Comparison of ENCODE assay signal across 15 cellular contexts in the genomic region with DNA sequence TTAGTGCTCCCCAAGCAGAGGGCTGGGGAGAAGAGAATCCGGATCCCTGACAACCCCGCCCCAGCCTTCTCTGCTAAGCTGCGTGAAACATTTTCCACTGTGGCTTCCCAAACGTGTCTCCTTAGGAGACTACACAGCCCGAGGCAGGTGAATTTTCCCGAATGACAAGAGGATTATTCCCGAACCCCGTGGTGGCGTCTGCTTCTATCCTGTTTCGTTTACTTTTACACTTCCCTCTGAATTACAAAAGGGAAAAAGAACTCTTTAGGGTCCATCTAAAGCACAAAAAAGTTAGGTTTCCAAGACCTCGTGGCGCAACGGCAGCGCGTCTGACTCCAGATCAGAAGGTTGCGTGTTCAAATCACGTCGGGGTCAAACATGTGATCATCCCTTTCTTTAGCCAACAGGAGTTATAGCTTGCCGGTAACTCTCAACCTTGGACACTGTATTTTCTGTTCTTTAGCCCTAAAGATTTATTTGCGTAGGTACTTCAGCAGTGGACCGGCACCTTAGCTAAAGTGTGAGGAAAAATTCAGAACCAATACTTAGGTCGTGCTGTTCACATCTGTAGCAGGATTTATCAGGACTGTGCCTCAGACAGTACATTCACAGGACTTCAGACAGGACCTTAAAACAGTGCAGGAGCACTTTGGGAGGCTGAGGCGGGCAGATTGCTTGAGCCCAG. TPM values are rescaled to one million over a fixed set of nuclear protein-coding genes. Genes with fewer than 3 reads are reported as not detected.
DNase-seq lines count a peak whose midpoint lies in the region; ATAC-seq and TF ChIP-seq lines count a peak whose summit lies in the region.
"Had no signal": no experiment of that assay in that cellular context is flagged by ENCODE, and none has a peak within 500 bp of the region (broad histone marks: within the 10 kb centered on the region; RNA-seq: fewer than 3 reads in every experiment).

No MANE protein-coding gene starts in this region.

- TF ChIP-seq EP300 in suprapubic skin (IDR thresholded peaks at IDR 0.05) = no peak

- TF ChIP-seq POLR2A in heart left ventricle (IDR thresholded peaks at IDR 0.05) = no peak
- no peak for TF ChIP-seq POLR2A in suprapubic skin (IDR thresholded peaks at IDR 0.05)

- TF ChIP-seq CTCF in heart left ventricle (IDR thresholded peaks at IDR 0.05) (no peak), RWPE1 (conservative IDR thresholded peaks at IDR 0.05; ENCODE audit: low read depth) (no peak), suprapubic skin (IDR thresholded peaks at IDR 0.05) (no peak)

- no peak for ATAC-seq in heart left ventricle
- ATAC-seq in HG03175 (IDR thresholded peaks at IDR 0.05; ENCODE audit: unreplicated experiment) = no peak
- no peak for ATAC-seq in HG03571 (IDR thresholded peaks at IDR 0.05; ENCODE audit: unreplicated experiment)

- intact Hi-C loops in heart left ventricle (cut with DNase I) (loop anchor here in 1 of 10 donors (5.0 kb wide), 1 partner anchor 33 kb away; a partner anchor contains a TSS), cardiac septum (cut with DNase I) (no loop called here)

- H3K9me3 ChIP-seq in heart left ventricle = no peaks in the 10 kb centered on the region
- no peaks in the 10 kb centered on the region for H3K9me3 ChIP-seq in iPS DF 6.9 (ENCODE audit: control insufficient read depth, insufficient read depth, low read length)
- H3K9me3 ChIP-seq in suprapubic skin = no peaks in the 10 kb centered on the region
- H3K9me3 ChIP-seq: prostate gland, vagina had no signal

- no peaks in the 10 kb centered on the region for H3K36me3 ChIP-seq in heart left ventricle
- H3K36me3 ChIP-seq in iPS DF 6.9 (ENCODE audit: control insufficient read depth, insufficient read depth, low read length) = no peaks in the 10 kb centered on the region
- no peaks in the 10 kb centered on the region for H3K36me3 ChIP-seq in suprapubic skin
- H3K36me3 ChIP-seq: prostate gland, vagina had no signal

- 38 to 53% (median 41%) methylated on average over 23 of the region's 23 CpGs for WGBS in heart left ventricle, 4 donors
- WGBS in iPS DF 6.9 (ENCODE audit: insufficient coverage, insufficient read length) = no CpG with 5 or more reads among the region's 23 CpGs
- 44% methylated on average over 23 of the region's 23 CpGs for WGBS in suprapubic skin

- CTCF ChIA-PET in RWPE1 (lab: Yijun Ruan, JAX) = interaction anchor here (0.6 kb wide), 2 partner anchors 11 to 426 kb away, joined by 3 to 5 read pairs; no protein-coding TSS in a partner anchor

- peaks cover 0 to 36% (median 19%) of the 10 kb centered on the region in 12 donors for H3K4me1 ChIP-seq in heart left ventricle
- no peaks in the 10 kb centered on the region for H3K4me1 ChIP-seq in iPS DF 6.9 (ENCODE audit: control insufficient read depth, insufficient read depth, low read length)
- peaks cover 34% of the 10 kb centered on the region for H3K4me1 ChIP-seq in suprapubic skin

- peak overlapping the region in 11 of 12 donors; percentile 9 to 50 (median 37) for H3K4me3 ChIP-seq in heart left ventricle
- peak overlapping the region; percentile 14; the same call in 1 of the 2 replicates for H3K4me3 ChIP-seq in iPS DF 6.9 (ENCODE audit: low read length)
- H3K4me3 ChIP-seq in suprapubic skin = peak overlapping the region; percentile 14
- H3K4me3 ChIP-seq: prostate gland had no signal

- no peaks in the 10 kb centered on the region for H3K27me3 ChIP-seq in heart left ventricle
- H3K27me3 ChIP-seq in iPS DF 6.9 (ENCODE audit: control insufficient read depth, insufficient read depth, low read length) = no peaks in the 10 kb centered on the region
- H3K27me3 ChIP-seq in suprapubic skin = no peaks in the 10 kb centered on the region
- H3K27me3 ChIP-seq: vagina had no signal

- H3K27ac ChIP-seq in heart left ventricle = peak overlapping the region in 11 of 12 donors; percentile 49 to 89 (median 77)
- H3K27ac ChIP-seq in RWPE1 = peak overlapping the region; percentile 6; the same call in 1 of the 2 replicates
- no peak overlapping the region for H3K27ac ChIP-seq in iPS DF 6.9 (ENCODE audit: low read length)
- no peak overlapping the region for H3K27ac ChIP-seq in suprapubic skin
- H3K27ac ChIP-seq: vagina had no signal

- DNase-seq in heart left ventricle (no peak), cardiac septum (ENCODE audit: low spot score) (no peak), RWPE1 (ENCODE audit: low spot score) (no peak), iPS DF 6.9 (ENCODE audit: low read depth, low spot score) (no peak), suprapubic skin (ENCODE audit: low spot score in 2 of 2) (no peak), HuH-7 (ENCODE audit: low spot score) (no peak)
- DNase-seq: activated naive CD4-positive, alpha-beta T cell treated with anti-CD3 and anti-CD28 coated beads for 36 hours; hippocampal formation; NCI-H1417; NCI-H510A; stimulated activated CD4-positive, alpha-beta T cell treated with anti-CD3 and anti-CD28 coated beads, Interleukin-2, amount 100 ng/mL, for 48 hours had no signal

- POLR2A ChIA-PET in RWPE1 (lab: Yijun Ruan, JAX; ENCODE audit: low non-redundant PET) = no interaction called here

RNA-seq across cellular contexts. Expression of a gene that starts 3.2 kb away (rescaled TPM):
- 1 to 10 TPM; 2.1 to 5.2 (median 3.2) TPM for total RNA-seq in heart left ventricle
- 1 to 10 TPM; 3.3 to 4.4 TPM for polyA plus RNA-seq in heart left ventricle
- 3.8 TPM for total RNA-seq in cardiac septum
- 10 to 100 TPM in 1 of 4 donors, 1 to 10 TPM in 3; 4.4 to 16.3 (median 5.3) TPM for total RNA-seq in suprapubic skin

RNA-seq across cellular contexts. Expression of a gene that starts 3.6 kb away (rescaled TPM):
- total RNA-seq in heart left ventricle (1,000 to 10,000 TPM in 2 of 9 donors, 100 to 1,000 TPM in 7; 579 to 6,117 (median 707) TPM), cardiac septum (516 TPM), suprapubic skin (100 to 1,000 TPM; 463 to 798 (median 745) TPM)
- polyA plus RNA-seq in heart left ventricle = 1,000 to 10,000 TPM; 2,714 to 5,384 TPM

RNA-seq across cellular contexts. Expression of a gene that starts 30.6 kb away (rescaled TPM):
- total RNA-seq in heart left ventricle = 10 to 100 TPM; 12.4 to 23.0 (median 15.2) TPM
- 10 to 100 TPM; 13.9 to 16.0 TPM for polyA plus RNA-seq in heart left ventricle
- total RNA-seq in cardiac septum = 14.9 TPM
- 10 to 100 TPM; 39.4 to 63.2 (median 53.9) TPM for total RNA-seq in suprapubic skin

RNA-seq across cellular contexts. Expression of a gene that starts 30.8 kb away (rescaled TPM):
- total RNA-seq in heart left ventricle = 10 to 100 TPM; 12.7 to 24.8 (median 16.4) TPM
- polyA plus RNA-seq in heart left ventricle = 10 to 100 TPM; 14.1 to 24.3 TPM
- 15.0 TPM for total RNA-seq in cardiac septum
- 10 to 100 TPM; 35.0 to 59.9 (median 41.7) TPM for total RNA-seq in suprapubic skin

RNA-seq across cellular contexts. Expression of a gene that starts 30.9 kb away (rescaled TPM):
- total RNA-seq in heart left ventricle = 1 to 10 TPM; 2.1 to 9.0 (median 3.9) TPM
- polyA plus RNA-seq in heart left ventricle = 1 to 10 TPM; 3.3 to 3.7 TPM
- 3.4 TPM for total RNA-seq in cardiac septum
- total RNA-seq in suprapubic skin = 10 to 100 TPM in 2 of 4 donors, 1 to 10 TPM in 2; 7.7 to 14.8 (median 10.7) TPM

Comparison
In these comparisons a context has a peak if more than half of its experiments do, and no peak if none do; other contexts are left out.
1. H3K27ac ChIP-seq: peak in heart left ventricle (11 of 12) and RWPE1 (single experiment); none in iPS DF 6.9 (single experiment) and suprapubic skin (single experiment).
2. Peak in every context shown above with its lines, with median percentiles within 50 percentile points of each other: H3K4me3 ChIP-seq.